In genomic region chr12:121815221-121815620, GRCh38 we compare ENCODE assay signal across 17 cellular contexts. TPM values are rescaled to one million over a fixed set of nuclear protein-coding genes. Genes with fewer than 3 reads are reported as not detected.
"Had no signal": no experiment of that assay in that cellular context is flagged by ENCODE, and none has a peak within 500 bp of the region (broad histone marks: within the 10 kb centered on the region; RNA-seq: fewer than 3 reads in every experiment).

No MANE protein-coding gene starts in this region.

- H3K4me3 Mint-ChIP-seq: activated B cell treated with CpG ODN at 0.5 μM for 24 hours; central memory CD8-positive, alpha-beta T cell; T-helper 1 cell treated with Interleukin-12 subunit alpha and Interleukin-12 subunit beta and Interleukin-4 antibody, amounts not matched to agents 30 μg/mL and 1 μg/mL, for 36 hours had no signal

- H3K27me3 Mint-ChIP-seq: activated B cell treated with CpG ODN at 0.5 μM for 24 hours; central memory CD8-positive, alpha-beta T cell had no signal

- H3K9me3 Mint-ChIP-seq: activated B cell treated with CpG ODN at 0.5 μM for 24 hours; activated T-helper 2 cell treated with anti-CD3 and anti-CD28 coated beads, Interferon-gamma antibody, Interleukin-2, Interleukin-4, amounts not matched to agents 10 μg/mL and 5 μg/mL and 100 μg/mL, durations not matched to agents 14 hours and 24 hours and 36 hours; central memory CD8-positive, alpha-beta T cell; natural killer cell; T-helper 1 cell treated with Interleukin-12 subunit alpha and Interleukin-12 subunit beta and Interleukin-4 antibody, amounts not matched to agents 30 μg/mL and 1 μg/mL, for 36 hours had no signal

- ATAC-seq: foreskin keratinocyte, natural killer cell had no signal

- DNase-seq: activated B cell treated with CpG ODN at 0.5 μM for 24 hours; activated CD4-positive, alpha-beta T cell treated with anti-CD3 and anti-CD28 coated beads, Interleukin-2, amount 50 U/mL, for 48 hours; activated CD8-positive, alpha-beta memory T cell treated with anti-CD3 and anti-CD28 coated beads, Interleukin-2, amount 50 U/mL, for 4 hours; activated naive CD4-positive, alpha-beta T cell treated with Interleukin-2 at 50 U/mL for 16 hours; foreskin keratinocyte; mesendoderm; natural killer cell; nucleus accumbens; retina; stimulated activated CD4-positive, alpha-beta T cell treated with anti-CD3 and anti-CD28 coated beads, Interleukin-1b, Interleukin-23, amount 100 ng/mL, for 48 hours; stimulated activated CD8-positive, alpha-beta memory T cell treated with anti-CD3 and anti-CD28 coated beads, Interleukin-4, amount 100 ng/mL, for 48 hours; stimulated activated naive CD4-positive, alpha-beta T cell treated with Interleukin-2 at 50 U/mL for 16 hours; thyroid gland had no signal

- H3K27ac Mint-ChIP-seq: activated B cell treated with CpG ODN at 0.5 μM for 24 hours; activated T-helper 2 cell treated with anti-CD3 and anti-CD28 coated beads, Interferon-gamma antibody, Interleukin-2, Interleukin-4, amounts not matched to agents 10 μg/mL and 5 μg/mL and 100 μg/mL, durations not matched to agents 14 hours and 24 hours and 36 hours; natural killer cell; T-helper 1 cell treated with Interleukin-12 subunit alpha and Interleukin-12 subunit beta and Interleukin-4 antibody, amounts not matched to agents 30 μg/mL and 1 μg/mL, for 36 hours had no signal

RNA-seq across cellular contexts. Expression of gene HPD, which starts 43.4 kb away (rescaled TPM):
- total RNA-seq: activated B cell treated with CpG ODN at 0.5 μM for 24 hours; activated T-helper 2 cell treated with anti-CD3 and anti-CD28 coated beads, Interferon-gamma antibody, Interleukin-2, Interleukin-4, amounts not matched to agents 10 μg/mL and 5 μg/mL and 100 μg/mL, durations not matched to agents 14 hours and 24 hours and 36 hours; foreskin keratinocyte; natural killer cell; urinary bladder had no signal
